In genomic region chrX:46461653-46462191, GRCh38 we compare ENCODE assay signal across 9 cellular contexts.
DNase-seq lines count a peak whose midpoint lies in the region; ATAC-seq, FAIRE-seq and TF ChIP-seq lines count a peak whose summit lies in the region.
"Had no signal": no experiment of that assay in that cellular context is flagged by ENCODE, and none has a peak within 500 bp of the region (broad histone marks: within the 10 kb centered on the region; RNA-seq: fewer than 3 reads in every experiment).

No MANE protein-coding gene starts in this region.

- POLR2A ChIA-PET in SK-N-SH (lab: Yijun Ruan, JAX), result no interaction called here

- no peaks in the 10 kb centered on the region for H3K36me3 Mint-ChIP-seq in glutamatergic neuron (ENCODE audit: unreplicated experiment)

- TF ChIP-seq POLR2A in breast epithelium (IDR thresholded peaks at IDR 0.05), result no peak

- TF ChIP-seq EP300 in SK-N-SH (IDR thresholded peaks at IDR 0.05; ENCODE audit: borderline replicate concordance in 1 of 2, low read depth in 1 of 2, low read length in 1 of 2), result no peak

- peaks cover 1% of the 10 kb centered on the region for H3K9me3 Mint-ChIP-seq in glutamatergic neuron (ENCODE audit: unreplicated experiment)

- peak overlapping the region; percentile 1 for H3K4me3 Mint-ChIP-seq in glutamatergic neuron (ENCODE audit: unreplicated experiment)

- no peak for TF ChIP-seq RAD21 in SK-N-SH (IDR thresholded peaks at IDR 0.05; ENCODE audit: low read length)

- H3K4me2 ChIP-seq in SK-N-SH, result no peak overlapping the region

- peaks cover 4% of the 10 kb centered on the region for H3F3A ChIP-seq in SK-N-SH (replicated peaks; ENCODE audit: insufficient read depth)

- no peaks in the 10 kb centered on the region for H3K79me2 ChIP-seq in SK-N-SH (ENCODE audit: insufficient read depth)

- H3K36me3 ChIP-seq in SK-N-SH (replicated peaks in 1 of 2; ENCODE audit: control insufficient read depth in 1 of 2, insufficient read depth in 2 of 2, low read length in 1 of 2) (peaks cover 43 to 47% of the 10 kb centered on the region in 2 experiments), breast epithelium (no peaks in the 10 kb centered on the region)

- H2AFZ ChIP-seq in SK-N-SH (ENCODE audit: low read depth), result no peak overlapping the region

- no peak overlapping the region for H3K9ac ChIP-seq in SK-N-SH

- FAIRE-seq in GM18507 (lab: Jason Lieb, UNC), result peak; percentile 92

- H3K27me3 Mint-ChIP-seq in glutamatergic neuron (ENCODE audit: unreplicated experiment), result no peaks in the 10 kb centered on the region

- ATAC-seq in GM21423 (IDR thresholded peaks at IDR 0.05; ENCODE audit: unreplicated experiment) (peak; percentile 98), HG03378 (IDR thresholded peaks at IDR 0.05; ENCODE audit: unreplicated experiment) (peak; percentile 93)

- H3K9me2 ChIP-seq in SK-N-SH, result no peaks in the 10 kb centered on the region

- no peak for DNase-seq in GM18507 (ENCODE audit: extremely low spot score, insufficient read length, low read depth)
- no peak for DNase-seq in glutamatergic neuron
- DNase-seq in SK-N-SH, result no peak
- DNase-seq in RKO (ENCODE audit: low spot score), result no peak
- DNase-seq in activated effector memory CD4-positive, alpha-beta T cell treated with Interleukin-2 at 50 U/mL for 16 hours, result no peak
- DNase-seq in breast epithelium (ENCODE audit: low spot score in 2 of 2), result no peak
- DNase-seq: posterior cingulate gyrus had no signal

- H3K27ac ChIP-seq in SK-N-SH (ENCODE audit: low read depth in 2 of 2, low read length in 1 of 2), result no peak overlapping the region
- no peak overlapping the region for H3K27ac ChIP-seq in breast epithelium

- H3K9me3 ChIP-seq in SK-N-SH (no peaks in the 10 kb centered on the region), breast epithelium (no peaks in the 10 kb centered on the region)

- intact Hi-C loops in breast epithelium (cut with DNase I; ENCODE audit: low total_unique reads), result no loop called here

- H3K27me3 ChIP-seq in SK-N-SH (ENCODE audit: insufficient read depth), result no peaks in the 10 kb centered on the region
- H3K27me3 ChIP-seq in breast epithelium, result no peaks in the 10 kb centered on the region

- TF ChIP-seq CTCF in glutamatergic neuron (IDR thresholded peaks at IDR 0.05; ENCODE audit: partially characterized antibody, unreplicated experiment) (no peak), SK-N-SH (IDR thresholded peaks at IDR 0.05) (no peak), breast epithelium (IDR thresholded peaks at IDR 0.05) (no peak)

- no peaks in the 10 kb centered on the region for H3K4me1 Mint-ChIP-seq in glutamatergic neuron (ENCODE audit: low read depth, unreplicated experiment)

- H3K4me3 ChIP-seq in SK-N-SH (ENCODE audit: low read depth in 2 of 2, low read length in 1 of 2) (no peak overlapping the region), breast epithelium (no peak overlapping the region)

- H3K27ac Mint-ChIP-seq in glutamatergic neuron (ENCODE audit: unreplicated experiment), result no peak overlapping the region

- no peaks in the 10 kb centered on the region for H4K20me1 ChIP-seq in SK-N-SH (ENCODE audit: insufficient read depth)

- CTCF ChIA-PET in SK-N-SH (lab: Yijun Ruan, JAX), result no interaction called here

- WGBS in SK-N-SH (ENCODE audit: low lambda C conversion rate), result 84% methylated on average over 2 of the region's 2 CpGs

- H3K4me1 ChIP-seq in SK-N-SH (ENCODE audit: control insufficient read depth in 1 of 2, insufficient read depth in 2 of 2, low read depth in 1 of 2, low read length in 1 of 2) (no peaks in the 10 kb centered on the region), breast epithelium (no peaks in the 10 kb centered on the region)

TF ChIP-seq in SK-N-SH, 30 proteins besides CTCF, POLR2A, EP300 and RAD21:
- TF ChIP-seq TEAD4 (IDR thresholded peaks at IDR 0.05; ENCODE audit: borderline replicate concordance, insufficient read depth) (no peak), NFIC (IDR thresholded peaks at IDR 0.05; ENCODE audit: borderline replicate concordance) (no peak), JUND (IDR thresholded peaks at IDR 0.05) (no peak)
